In the genomic region with DNA sequence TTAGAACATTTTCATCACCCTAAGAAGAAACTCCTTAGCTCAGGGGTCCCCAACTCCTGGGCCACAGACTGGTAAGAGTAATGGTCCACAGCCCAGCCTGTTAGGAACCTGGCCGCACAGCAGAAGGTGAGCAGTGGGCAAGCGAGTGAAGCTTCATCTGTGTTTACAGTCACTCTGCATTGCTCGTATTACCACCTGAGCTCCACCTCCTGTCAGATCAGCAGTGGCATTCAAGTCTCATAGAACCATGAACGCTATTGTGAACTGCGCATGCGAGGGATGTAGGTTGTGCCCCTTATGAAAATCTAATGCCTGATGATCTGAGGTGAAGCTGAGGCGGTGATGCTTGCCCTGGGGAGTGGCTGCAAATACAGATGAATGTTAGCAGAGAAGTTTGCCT, we compare ENCODE assay signal across 10 cellular contexts.
"Had no signal": no experiment of that assay in that cellular context is flagged by ENCODE, and none has a peak within 500 bp of the region (broad histone marks: within the 10 kb centered on the region; RNA-seq: fewer than 3 reads in every experiment).

No MANE protein-coding gene starts in this region.

- H3K4me3 Mint-ChIP-seq: GM23338, H9, HFFc6 had no signal

- FAIRE-seq: H1, H54 had no signal

- ATAC-seq: GM23338 had no signal

- H3K4me2 ChIP-seq: GM23338 had no signal

- H3K4me1 ChIP-seq: HAP-1 had no signal

- H3K36me3 ChIP-seq: HAP-1 had no signal

- H3K27ac Mint-ChIP-seq: GM23338, H9, HFFc6 had no signal

- H2AFZ ChIP-seq: GM23248, GM23338 had no signal

- H3K4me3 ChIP-seq: GM23248, GM23338, HAP-1 had no signal

- H3K9ac ChIP-seq: GM23248 had no signal

- DNase-seq: GM23248, GOT3, H7, H9, HCEC 1CT, HFFc6 had no signal
